In the genomic region with DNA sequence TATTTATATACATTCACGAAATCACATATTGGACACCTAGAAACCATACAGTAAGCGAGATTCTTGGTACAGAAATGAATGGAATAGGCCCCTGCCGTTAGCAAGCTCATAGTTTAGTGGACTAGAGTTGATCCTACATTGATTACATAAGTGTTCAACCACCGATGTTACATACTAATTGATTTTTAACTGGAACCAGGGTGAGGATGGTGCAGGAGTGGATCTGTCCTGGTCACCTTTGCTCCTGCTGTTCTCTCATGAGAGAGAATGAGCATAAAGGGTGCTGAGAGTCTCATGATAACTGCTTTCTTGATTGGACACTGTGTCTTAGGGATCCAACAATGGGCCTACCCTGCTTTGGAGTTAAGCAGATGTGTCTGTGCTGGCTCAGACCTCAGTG, we compare ENCODE assay signal across 30 cellular contexts.
"Had no signal": no experiment of that assay in that cellular context is flagged by ENCODE, and none has a peak within 500 bp of the region (broad histone marks: within the 10 kb centered on the region; RNA-seq: fewer than 3 reads in every experiment).

No MANE protein-coding gene starts in this region.

- H3K4me2 ChIP-seq: hepatocyte, neural progenitor cell had no signal

- ATAC-seq: left cardiac atrium; left lung; natural killer cell; right cardiac atrium; stimulated activated effector memory CD8-positive, alpha-beta T cell treated with anti-CD3 and anti-CD28 coated beads, Interleukin-12 subunit alpha, Interleukin-12 subunit beta, amount 100 ng/mL, for 72 hours had no signal

- H3K9me3 ChIP-seq: heart right ventricle, left lung, neutrophil, sigmoid colon, spleen, stomach, testis, thyroid gland, transverse colon, upper lobe of left lung, vagina had no signal

- H3K9me3 Mint-ChIP-seq: mesothelial cell of epicardium; naive B cell; natural killer cell; nephron progenitor cell; neural progenitor cell; stimulated activated effector memory CD8-positive, alpha-beta T cell treated with anti-CD3 and anti-CD28 coated beads, Interleukin-12 subunit alpha, Interleukin-12 subunit beta, amount 100 ng/mL, for 72 hours had no signal

- H3K4me1 ChIP-seq: neural progenitor cell, testis had no signal

- H3K4me1 Mint-ChIP-seq: neural progenitor cell had no signal

- H3K4me3 ChIP-seq: heart right ventricle, hepatocyte, left lung, lung, neural progenitor cell, sigmoid colon, spleen, stomach, testis, thyroid gland, transverse colon, upper lobe of left lung, vagina had no signal

- H3K4me3 Mint-ChIP-seq: mesothelial cell of epicardium; naive B cell; natural killer cell; nephron progenitor cell; neural progenitor cell; stimulated activated effector memory CD8-positive, alpha-beta T cell treated with anti-CD3 and anti-CD28 coated beads, Interleukin-12 subunit alpha, Interleukin-12 subunit beta, amount 100 ng/mL, for 72 hours had no signal

- H2AFZ ChIP-seq: hepatocyte, neural progenitor cell, parathyroid adenoma had no signal

- H3K27me3 Mint-ChIP-seq: naive B cell had no signal

- H3K27ac ChIP-seq: heart right ventricle, hepatocyte, left lung, neural progenitor cell, neutrophil, parathyroid adenoma, sigmoid colon, spleen, stomach, testis, thyroid gland, transverse colon, upper lobe of left lung, vagina had no signal

- FAIRE-seq: small intestine had no signal

- DNase-seq: heart right ventricle; islet precursor cell; kidney glomerular epithelial cell; left cardiac atrium; left lung; mesendoderm; naive B cell; natural killer cell; nephron progenitor cell; occipital lobe; retina; right cardiac atrium; sigmoid colon; small intestine; spleen; stimulated activated CD4-positive, alpha-beta T cell treated with anti-CD3 and anti-CD28 coated beads, Interleukin-4, amount 100 ng/mL, for 24 hours; stimulated activated naive CD4-positive, alpha-beta T cell; stomach; testis; thyroid gland; transverse colon; upper lobe of left lung had no signal

- H3K36me3 Mint-ChIP-seq: natural killer cell; stimulated activated effector memory CD8-positive, alpha-beta T cell treated with anti-CD3 and anti-CD28 coated beads, Interleukin-12 subunit alpha, Interleukin-12 subunit beta, amount 100 ng/mL, for 72 hours had no signal

- H3K27ac Mint-ChIP-seq: mesothelial cell of epicardium; natural killer cell; nephron progenitor cell; neural progenitor cell; stimulated activated effector memory CD8-positive, alpha-beta T cell treated with anti-CD3 and anti-CD28 coated beads, Interleukin-12 subunit alpha, Interleukin-12 subunit beta, amount 100 ng/mL, for 72 hours had no signal

- H3K27me3 ChIP-seq: heart right ventricle, hepatocyte, left lung, neural progenitor cell, neutrophil, sigmoid colon, spleen, stomach, testis, thyroid gland, transverse colon, upper lobe of left lung, vagina had no signal

- H3K9ac ChIP-seq: neural progenitor cell, parathyroid adenoma had no signal

- H3K36me3 ChIP-seq: neural progenitor cell, neutrophil, thyroid gland, transverse colon, upper lobe of left lung, vagina had no signal
